ENCODE assay signal across 17 cellular contexts in genomic region chr3:26090589-26090988, GRCh38.
DNase-seq lines count a peak whose midpoint lies in the region; ATAC-seq lines count a peak whose summit lies in the region.
"Had no signal": no experiment of that assay in that cellular context is flagged by ENCODE, and none has a peak within 500 bp of the region (broad histone marks: within the 10 kb centered on the region; RNA-seq: fewer than 3 reads in every experiment).

No MANE protein-coding gene starts in this region.

- intact Hi-C loops in Right ventricle myocardium superior (cut with DNase I) (no loop called here), Right ventricle myocardium inferior (cut with DNase I) (no loop called here), left ventricle myocardium superior (cut with micrococcal nuclease) (no loop called here)

- DNase-seq in Right ventricle myocardium superior (no peak), Right ventricle myocardium inferior (ENCODE audit: missing footprints) (no peak), cerebellar cortex (ENCODE audit: low spot score) (peak; percentile 94), left ventricle myocardium superior (no peak), SK-N-DZ (ENCODE audit: low spot score) (no peak), NCI-H1105 (lab: John Stamatoyannopoulos, UW) (no peak)
- DNase-seq: Caco-2; CD4-positive, CD25-positive, alpha-beta regulatory T cell; CD8-positive, alpha-beta T cell; DMS153; DND-41; GDM1; H9 had no signal

- ATAC-seq in Right ventricle myocardium superior (ENCODE audit: poor library complexity) (peak; percentile 56), Right ventricle myocardium inferior (no peak), left ventricle myocardium superior (peak; percentile 54), GM21717 (IDR thresholded peaks at IDR 0.05; ENCODE audit: unreplicated experiment) (no peak)
- ATAC-seq: CD8-positive, alpha-beta T cell; GM12878; GM23338; HCT116 had no signal

Comparison
In these comparisons a context has a peak if more than half of its experiments do, and no peak if none do; other contexts are left out.
1. ATAC-seq: peak in Right ventricle myocardium superior (single experiment) and left ventricle myocardium superior (single experiment); none in Right ventricle myocardium inferior (single experiment) and GM21717 (single experiment).